In genomic region chr6:31652925-31653724, GRCh38 we compare ENCODE assay signal across 8 cellular contexts. TPM values are rescaled to one million over a fixed set of nuclear protein-coding genes. Genes with fewer than 3 reads are reported as not detected.
DNase-seq lines count a peak whose midpoint lies in the region; ATAC-seq and TF ChIP-seq lines count a peak whose summit lies in the region.

No MANE protein-coding gene starts in this region.

- peak; percentile 9 for TF ChIP-seq CTCF in AG09319 (IDR thresholded peaks at IDR 0.05; ENCODE audit: low read depth, low read length)
- TF ChIP-seq CTCF in neural cell (IDR thresholded peaks at IDR 0.05; ENCODE audit: poor library complexity, severe bottlenecking) = peak; percentile 56
- no peak for TF ChIP-seq CTCF in transverse colon (IDR thresholded peaks at IDR 0.05)

- peaks cover 30% of the 10 kb centered on the region for H3K79me2 ChIP-seq in neural cell (replicated peaks; ENCODE audit: insufficient read depth, low read length)

- H2AFZ ChIP-seq in neural cell (ENCODE audit: low read depth, low read length) = peak overlapping the region; percentile 66

- no peak for TF ChIP-seq EP300 in neural cell (conservative IDR thresholded peaks at IDR 0.05; ENCODE audit: poor library complexity, severe bottlenecking)
- TF ChIP-seq EP300 in transverse colon (IDR thresholded peaks at IDR 0.05; ENCODE audit: low read depth) = no peak

- H3K27ac ChIP-seq in neural cell (ENCODE audit: low read length) = peak overlapping the region; percentile 98
- H3K27ac ChIP-seq in transverse colon = peak overlapping the region; percentile 91 to 99 (median 94)

- intact Hi-C loops in transverse colon (cut with DNase I; ENCODE audit: low total_unique reads) = loop anchor here (5.0 kb wide), 1 partner anchor 499 kb away; the partner anchor contains the start of genes PPT2 and PRRT1

- no peaks in the 10 kb centered on the region for H3K36me3 ChIP-seq in neural cell (ENCODE audit: insufficient read depth, low read length)
- peaks cover 0 to 23% (median 7%) of the 10 kb centered on the region in 4 donors for H3K36me3 ChIP-seq in transverse colon

- DNase-seq in AG09319 (ENCODE audit: extremely low read depth, low read depth) (no peak), NCI-H2196 (lab: John Stamatoyannopoulos, UW; ENCODE audit: unreplicated experiment) (peak; percentile 94), activated T-cell treated with anti-CD3 and anti-CD28 coated beads for 48 hours (ENCODE audit: low read depth) (peak; percentile 81), fibroblast of the conjunctiva (ENCODE audit: low read depth) (peak; percentile 85), transverse colon (peak; percentile 91)

- H3F3A ChIP-seq in neural cell (ENCODE audit: insufficient read depth, low read length, poor library complexity, severe bottlenecking) = peaks cover 3% of the 10 kb centered on the region

- H3K9me3 ChIP-seq in neural cell (ENCODE audit: low read length) (no peaks in the 10 kb centered on the region), transverse colon (no peaks in the 10 kb centered on the region)

- peak; percentile 83 for TF ChIP-seq POLR2A in transverse colon (IDR thresholded peaks at IDR 0.05)

- in situ Hi-C loops in transverse colon (cut with MboI; ENCODE audit: low pct_ligation_motif_present in 1 of 4, low pct_unique_long_range_greater_than_20kb in 1 of 4, low sequenced_read_pairs in 3 of 4) = no loop called here

- H4K20me1 ChIP-seq in neural cell (ENCODE audit: insufficient read depth) = no peaks in the 10 kb centered on the region

- peaks cover 5 to 45% (median 26%) of the 10 kb centered on the region in 4 donors for H3K4me1 ChIP-seq in transverse colon

- H3K9ac ChIP-seq in neural cell (ENCODE audit: low read length) = peak overlapping the region; percentile 90

- H3K27me3 ChIP-seq in neural cell (ENCODE audit: insufficient read depth, low read depth, low read length) = no peaks in the 10 kb centered on the region
- no peaks in the 10 kb centered on the region for H3K27me3 ChIP-seq in transverse colon

- peak overlapping the region; percentile 72 for H3K4me3 ChIP-seq in neural cell (ENCODE audit: low read length)
- peak overlapping the region; percentile 28 to 75 (median 56) for H3K4me3 ChIP-seq in transverse colon

- ATAC-seq in GM18502 (IDR thresholded peaks at IDR 0.05; ENCODE audit: poor library complexity, unreplicated experiment) = peak; percentile 64
- peak; percentile 47 for ATAC-seq in HG02852 (IDR thresholded peaks at IDR 0.05; ENCODE audit: unreplicated experiment)

- peak; percentile 15 for TF ChIP-seq RAD21 in neural cell (conservative IDR thresholded peaks at IDR 0.05)

- no peaks in the 10 kb centered on the region for H3K9me2 ChIP-seq in neural cell (ENCODE audit: insufficient read depth, low read length)

- WGBS in transverse colon (ENCODE audit: low coverage in 1 of 2), 2 donors = 6% methylated on average over 12 to 37 of the region's 37 CpGs

- H3K4me2 ChIP-seq in neural cell (ENCODE audit: low read length) = peak overlapping the region; percentile 95

TF ChIP-seq in neural cell, 6 proteins besides CTCF, POLR2A, EP300 and RAD21:
- TF ChIP-seq REST (IDR thresholded peaks at IDR 0.05; ENCODE audit: borderline replicate concordance) (peak; percentile 3), MXI1 (conservative IDR thresholded peaks at IDR 0.05; ENCODE audit: poor library complexity, severe bottlenecking) (peak; percentile 82), TAF1 (IDR thresholded peaks at IDR 0.05; ENCODE audit: low read depth) (no peak), POLR2AphosphoS5 (IDR thresholded peaks at IDR 0.05) (no peak)

RNA-seq across cellular contexts. Expression of gene BAG6, which starts 0.7 kb away (rescaled TPM):
- 203 and 204 TPM in 2 replicates for polyA plus RNA-seq in neural cell
- polyA minus RNA-seq in neural cell = 253 and 275 TPM in 2 replicates
- total RNA-seq in transverse colon = 100 to 1,000 TPM; 221 to 310 (median 231) TPM

RNA-seq across cellular contexts. Expression of gene APOM, which starts 2.6 kb away (rescaled TPM):
- polyA plus RNA-seq in neural cell = 1.3 and 4.4 TPM in 2 replicates
- polyA minus RNA-seq in neural cell = 1.3 TPM in 1 of 2 replicates, not detected in the other
- 1 to 10 TPM in 2 of 4 donors, not detected in 2; 2.2 to 5.5 TPM for total RNA-seq in transverse colon

RNA-seq across cellular contexts. Expression of gene C6orf47, which starts 7.5 kb away (rescaled TPM):
- 17.2 and 24.3 TPM in 2 replicates for polyA plus RNA-seq in neural cell
- 24.7 and 24.8 TPM in 2 replicates for polyA minus RNA-seq in neural cell
- total RNA-seq in transverse colon = 10 to 100 TPM; 18.7 to 45.7 (median 25.2) TPM

RNA-seq across cellular contexts. Expression of gene GPANK1, which starts 11.7 kb away (rescaled TPM):
- polyA plus RNA-seq in neural cell = 18.4 and 21.9 TPM in 2 replicates
- polyA minus RNA-seq in neural cell = 16.3 and 18.5 TPM in 2 replicates
- 10 to 100 TPM in 3 of 4 donors, 1 to 10 TPM in 1; 2.4 to 32.9 (median 23.2) TPM for total RNA-seq in transverse colon

RNA-seq across cellular contexts. Expression of gene CSNK2B, which starts 12.8 kb away (rescaled TPM):
- polyA plus RNA-seq in neural cell = 130 and 135 TPM in 2 replicates
- 86.4 and 95.7 TPM in 2 replicates for polyA minus RNA-seq in neural cell
- total RNA-seq in transverse colon = 100 to 1,000 TPM; 182 to 231 (median 210) TPM

Comparison
In these comparisons a context has a peak if more than half of its experiments do, and no peak if none do; other contexts are left out.
1. CTCF ChIP-seq: peak in AG09319 (single experiment) and neural cell (single experiment); none in transverse colon (0 of 5).